Comparison of ENCODE assay signal across 20 cellular contexts in the genomic region with DNA sequence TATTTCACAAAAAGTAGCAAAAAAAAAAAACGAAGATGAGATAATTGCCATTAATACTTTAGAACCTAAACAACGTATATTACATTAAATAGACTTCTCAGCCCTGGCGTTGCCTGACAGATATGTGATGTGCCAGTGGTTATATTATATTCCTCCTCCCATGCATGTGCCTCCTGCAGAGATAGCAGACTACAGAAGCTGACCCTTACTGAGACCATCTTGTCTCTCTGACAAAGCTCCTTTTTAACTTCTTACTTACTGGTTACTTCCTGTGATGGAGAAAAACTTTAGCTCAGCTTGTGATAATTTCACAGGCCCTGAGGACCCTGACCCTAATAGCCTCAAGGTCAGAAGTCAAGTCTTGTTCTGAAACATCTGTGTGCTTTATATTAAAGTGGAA.
"Had no signal": no experiment of that assay in that cellular context is flagged by ENCODE, and none has a peak within 500 bp of the region (broad histone marks: within the 10 kb centered on the region; RNA-seq: fewer than 3 reads in every experiment).

No MANE protein-coding gene starts in this region.

- H3K27me3 Mint-ChIP-seq: activated B cell treated with CpG ODN at 0.5 μM for 24 hours; activated CD4-positive, alpha-beta T cell treated with anti-CD3 and anti-CD28 coated beads, Interleukin-2, amount 10 ng/mL, durations not matched to agents 24 days and 14 days; activated naive CD8-positive, alpha-beta T cell; central memory CD8-positive, alpha-beta T cell; T-helper 17 cell had no signal

- H3K4me1 Mint-ChIP-seq: activated B cell treated with CpG ODN at 0.5 μM for 24 hours; activated CD4-positive, alpha-beta T cell treated with anti-CD3 and anti-CD28 coated beads, Interleukin-2, amount 10 ng/mL, durations not matched to agents 24 days and 14 days; central memory CD8-positive, alpha-beta T cell; T-helper 17 cell had no signal

- ATAC-seq: activated T-cell treated with anti-CD3 and anti-CD28 coated beads, Interleukin-2, amount 50 U/mL, for 4 hours; T-helper 17 cell had no signal

- H3K4me3 Mint-ChIP-seq: activated B cell treated with CpG ODN at 0.5 μM for 24 hours; activated CD4-positive, alpha-beta T cell treated with anti-CD3 and anti-CD28 coated beads, Interleukin-2, amount 10 ng/mL, durations not matched to agents 24 days and 14 days; activated naive CD8-positive, alpha-beta T cell; activated T-cell treated with anti-CD3 and anti-CD28 coated beads, Interleukin-2, amount 50 U/mL, for 4 hours; central memory CD8-positive, alpha-beta T cell; T-helper 17 cell had no signal

- H3K9me3 Mint-ChIP-seq: activated CD4-positive, alpha-beta T cell treated with anti-CD3 and anti-CD28 coated beads, Interleukin-2, amount 10 ng/mL, durations not matched to agents 24 days and 14 days; central memory CD8-positive, alpha-beta T cell had no signal

- DNase-seq: activated B cell treated with CpG ODN at 0.5 μM for 24 hours; activated CD4-positive, alpha-beta T cell treated with anti-CD3 and anti-CD28 coated beads for 1 hour; activated CD4-positive, alpha-beta T cell treated with anti-CD3 and anti-CD28 coated beads, Interleukin-2, amount 10 ng/mL, durations not matched to agents 24 days and 14 days; activated CD4-positive, alpha-beta T cell treated with anti-CD3 and anti-CD28 coated beads, Interleukin-2, amount 50 U/mL, for 48 hours; activated effector memory CD4-positive, alpha-beta T cell treated with anti-CD3 and anti-CD28 coated beads, Interleukin-2, amount 50 U/mL, for 16 hours; activated naive CD4-positive, alpha-beta T cell treated with Interleukin-2 at 50 U/mL for 16 hours; activated T-cell treated with anti-CD3 and anti-CD28 coated beads, Interleukin-2, amount 50 U/mL, for 4 hours; amygdala; Kasumi-1; KBM-7; NCI-H146; NCI-H187 treated with DMSO at 0.1 percent for 48 hours; NCI-H2081 treated with DMSO at 0.1 percent for 48 hours; NCI-H345; NCI-H510A; SHP77 treated with DMSO at 0.1 percent for 48 hours; T-helper 17 cell; T-helper 9 cell had no signal

- H3K27ac Mint-ChIP-seq: activated B cell treated with CpG ODN at 0.5 μM for 24 hours; activated CD4-positive, alpha-beta T cell treated with anti-CD3 and anti-CD28 coated beads, Interleukin-2, amount 10 ng/mL, durations not matched to agents 24 days and 14 days; activated naive CD8-positive, alpha-beta T cell; T-helper 17 cell had no signal
